8 cellular contexts compared by ENCODE assay signal in genomic region chr10:75407716-75408511, GRCh38. TPM values are rescaled to one million over a fixed set of nuclear protein-coding genes. Genes with fewer than 3 reads are reported as not detected.
DNase-seq lines count a peak whose midpoint lies in the region; ATAC-seq and TF ChIP-seq lines count a peak whose summit lies in the region.

No MANE protein-coding gene starts in this region.

- H3K36me3 ChIP-seq in brain microvascular endothelial cell (replicated peaks) (no peaks in the 10 kb centered on the region), thymus (ENCODE audit: control insufficient read depth, insufficient read depth) (no peaks in the 10 kb centered on the region)

- peaks cover 6% of the 10 kb centered on the region for H3K4me1 ChIP-seq in thymus (ENCODE audit: control insufficient read depth, insufficient read depth, low read length)

- H3K4me1 Mint-ChIP-seq in activated CD4-positive, alpha-beta T cell treated with anti-CD3 and anti-CD28 coated beads, Interleukin-2, amount 10 ng/mL, durations not matched to agents 24 days and 14 days, result peaks cover 19% of the 10 kb centered on the region

- 2% methylated on average over 68 of the region's 68 CpGs for WGBS in thymus

- intact Hi-C loops in activated CD4-positive, alpha-beta T cell treated with anti-CD3 and anti-CD28 coated beads, Interleukin-2, amount 10 ng/mL, durations not matched to agents 24 days and 14 days (cut with micrococcal nuclease), result no loop called here

- DNase-seq in activated CD4-positive, alpha-beta T cell treated with anti-CD3 and anti-CD28 coated beads, Interleukin-2, amount 10 ng/mL, durations not matched to agents 24 days and 14 days, result no peak
- DNase-seq in activated CD4-positive, alpha-beta T cell treated with anti-CD3 and anti-CD28 coated beads, Interleukin-2, amount 50 U/mL, for 1 hour, result no peak
- DNase-seq in brain microvascular endothelial cell, result no peak
- DNase-seq in left kidney (ENCODE audit: low read depth, low spot score), result peak; percentile 94
- no peak for DNase-seq in NCI-H69 (lab: John Stamatoyannopoulos, UW)
- DNase-seq in stimulated activated CD4-positive, alpha-beta T cell treated with anti-CD3 and anti-CD28 coated beads, Interleukin-4, amount 100 ng/mL, for 4 hours, result no peak

- peaks cover 77% of the 10 kb centered on the region for H3K27me3 Mint-ChIP-seq in activated CD4-positive, alpha-beta T cell treated with anti-CD3 and anti-CD28 coated beads, Interleukin-2, amount 10 ng/mL, durations not matched to agents 24 days and 14 days

- peaks cover 1% of the 10 kb centered on the region for H3K9me3 ChIP-seq in thymus (ENCODE audit: control insufficient read depth)

- peaks cover 3% of the 10 kb centered on the region for H3K36me3 Mint-ChIP-seq in activated CD4-positive, alpha-beta T cell treated with anti-CD3 and anti-CD28 coated beads, Interleukin-2, amount 10 ng/mL, durations not matched to agents 24 days and 14 days (ENCODE audit: low read depth)

- in situ Hi-C loops in brain microvascular endothelial cell (cut with HindIII; ENCODE audit: low pct_ligation_motif_present, low sequenced_read_pairs), result no loop called here

- H3K27me3 ChIP-seq in brain microvascular endothelial cell (replicated peaks) (peaks cover 87% of the 10 kb centered on the region), thymus (ENCODE audit: control insufficient read depth, insufficient read depth) (peaks cover 79% of the 10 kb centered on the region)

- H3K4me3 Mint-ChIP-seq in activated CD4-positive, alpha-beta T cell treated with anti-CD3 and anti-CD28 coated beads, Interleukin-2, amount 10 ng/mL, durations not matched to agents 24 days and 14 days, result peak overlapping the region; percentile 69

- no peak overlapping the region for H3K27ac ChIP-seq in brain microvascular endothelial cell
- H3K27ac ChIP-seq in thymus (ENCODE audit: low read depth), result no peak overlapping the region

- no peak for TF ChIP-seq CTCF in brain microvascular endothelial cell (IDR thresholded peaks at IDR 0.05; ENCODE audit: low read depth, low read length, missing control alignments)

- no peaks in the 10 kb centered on the region for H3K9me3 Mint-ChIP-seq in activated CD4-positive, alpha-beta T cell treated with anti-CD3 and anti-CD28 coated beads, Interleukin-2, amount 10 ng/mL, durations not matched to agents 24 days and 14 days

- H3K27ac Mint-ChIP-seq in activated CD4-positive, alpha-beta T cell treated with anti-CD3 and anti-CD28 coated beads, Interleukin-2, amount 10 ng/mL, durations not matched to agents 24 days and 14 days, result no peak overlapping the region

- H3K4me3 ChIP-seq in brain microvascular endothelial cell (ENCODE audit: low read depth, low read length), result peak overlapping the region; percentile 71
- H3K4me3 ChIP-seq in thymus (ENCODE audit: low read length), result peak overlapping the region; percentile 79

- ATAC-seq in GM21529 (IDR thresholded peaks at IDR 0.05; ENCODE audit: unreplicated experiment), result no peak

RNA-seq across cellular contexts. Expression of gene ZNF503, which starts 6.3 kb away (rescaled TPM):
- total RNA-seq in activated CD4-positive, alpha-beta T cell treated with anti-CD3 and anti-CD28 coated beads, Interleukin-2, amount 10 ng/mL, durations not matched to agents 24 days and 14 days, result 0.07 and 0.09 TPM in 2 replicates
- polyA plus RNA-seq in thymus, result 7.7 TPM

RNA-seq across cellular contexts. Expression of gene LRMDA, which starts 23.5 kb away (rescaled TPM):
- not detected in 2 replicates for total RNA-seq in activated CD4-positive, alpha-beta T cell treated with anti-CD3 and anti-CD28 coated beads, Interleukin-2, amount 10 ng/mL, durations not matched to agents 24 days and 14 days
- 4.6 TPM for polyA plus RNA-seq in thymus
